ENCODE assay signal across 31 cellular contexts in the genomic region with DNA sequence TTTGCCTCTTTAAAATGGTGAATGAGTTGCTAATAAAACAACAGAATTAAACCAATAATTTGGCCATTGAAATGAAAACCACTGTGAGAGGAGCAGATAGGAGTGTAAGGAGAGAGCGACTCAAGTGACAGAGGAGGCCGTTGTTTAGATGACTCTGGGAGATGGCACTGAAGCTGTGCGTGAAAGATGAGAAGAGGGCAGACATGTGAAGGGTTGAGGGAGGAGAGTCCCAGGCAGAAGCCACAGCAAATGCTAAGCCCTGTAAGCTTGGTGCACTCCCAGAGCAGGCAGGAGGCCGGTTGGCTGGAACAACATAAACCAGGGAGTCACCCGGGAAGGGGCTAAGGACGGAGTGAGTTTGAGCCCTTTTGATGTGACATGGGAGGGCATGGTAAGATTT. TPM values are rescaled to one million over a fixed set of nuclear protein-coding genes. Genes with fewer than 3 reads are reported as not detected.
"Had no signal": no experiment of that assay in that cellular context is flagged by ENCODE, and none has a peak within 500 bp of the region (broad histone marks: within the 10 kb centered on the region; RNA-seq: fewer than 3 reads in every experiment).

No MANE protein-coding gene starts in this region.

- H3K4me3 ChIP-seq: esophagus muscularis mucosa, heart right ventricle, pancreas, skin epidermis, thyroid gland, upper lobe of right lung had no signal

- H3K27me3 ChIP-seq: pancreas, thyroid gland had no signal

- H3K4me1 ChIP-seq: esophagus muscularis mucosa, foreskin keratinocyte, heart right ventricle, pancreas, thyroid gland, upper lobe of right lung had no signal

- ATAC-seq: activated naive CD8-positive, alpha-beta T cell treated with anti-CD3 and anti-CD28 coated beads, Interleukin-2, amount 50 U/mL, for 24 hours; activated T-helper 17 cell treated with anti-CD3 and anti-CD28 coated beads, Interleukin-2, amount 50 U/mL, for 72 hours; foreskin keratinocyte; heart right ventricle; left ventricle myocardium superior; pancreas; sciatic nerve; SK-N-SH treated with all-trans-retinoic acid at 6 μM for 48 hours; stimulated activated naive CD8-positive, alpha-beta T cell treated with anti-CD3 and anti-CD28 coated beads, Interleukin-15, Interleukin-2, amounts not matched to agents 100 U/mL and 50 U/mL, for 24 hours; T-helper 17 cell; upper lobe of right lung had no signal

- H3K36me3 ChIP-seq: esophagus muscularis mucosa, heart right ventricle, pancreas, thyroid gland, upper lobe of right lung had no signal

- H3K9me3 ChIP-seq: esophagus muscularis mucosa, heart right ventricle, pancreas, thyroid gland, upper lobe of right lung had no signal

- H3K27ac ChIP-seq: esophagus muscularis mucosa, foreskin keratinocyte, heart right ventricle, pancreas, skin epidermis, thyroid gland, upper lobe of right lung had no signal

- DNase-seq: activated CD4-positive, alpha-beta memory T cell treated with anti-CD3 and anti-CD28 coated beads for 36 hours; activated CD4-positive, alpha-beta T cell treated with anti-CD3 and anti-CD28 coated beads, Interleukin-2, amount 10 ng/mL, durations not matched to agents 24 days and 14 days; activated CD4-positive, CD25-positive, alpha-beta regulatory T cell treated with anti-CD3 and anti-CD28 coated beads, Interleukin-2, amount 50 U/mL, for 72 hours; activated CD8-positive, alpha-beta memory T cell treated with anti-CD3 and anti-CD28 coated beads, Interleukin-2, amount 50 U/mL, for 4 hours; activated gamma-delta T cell treated with Interleukin-2 at 50 U/mL for 16 hours; activated naive CD8-positive, alpha-beta T cell treated with anti-CD3 and anti-CD28 coated beads, Interleukin-2, amount 50 U/mL, for 24 hours; activated T-cell treated with anti-CD3 and anti-CD28 coated beads, Interleukin-2, amount 50 U/mL, for 1 hour; foreskin keratinocyte; heart right ventricle; kidney glomerular epithelial cell; left ventricle myocardium superior; mammary epithelial cell; naive B cell; pancreas; stimulated activated CD4-positive, alpha-beta T cell treated with anti-CD3 and anti-CD28 coated beads, Interleukin-12 subunit alpha, Interleukin-12 subunit beta, amount 100 ng/mL, for 4 hours; stimulated activated CD4-positive, alpha-beta T cell treated with anti-CD3 and anti-CD28 coated beads, Interleukin-4, amount 100 ng/mL, for 1 hour; stimulated activated naive CD8-positive, alpha-beta T cell treated with anti-CD3 and anti-CD28 coated beads, Interleukin-15, Interleukin-2, amounts not matched to agents 100 U/mL and 50 U/mL, for 24 hours; T-helper 17 cell; thyroid gland; upper lobe of right lung had no signal

RNA-seq across cellular contexts. Expression of gene OPALIN, which starts 0.8 kb away (rescaled TPM):
- total RNA-seq: activated CD4-positive, alpha-beta memory T cell treated with anti-CD3 and anti-CD28 coated beads for 36 hours; activated CD4-positive, alpha-beta T cell treated with anti-CD3 and anti-CD28 coated beads, Interleukin-2, amount 10 ng/mL, durations not matched to agents 24 days and 14 days; activated CD8-positive, alpha-beta memory T cell treated with anti-CD3 and anti-CD28 coated beads for 36 hours; activated T-helper 17 cell treated with anti-CD3 and anti-CD28 coated beads, Interleukin-2, amount 50 U/mL, for 72 hours; bronchial epithelial cell; cerebellum; esophagus muscularis mucosa; foreskin keratinocyte; glomerular endothelial cell; heart right ventricle; left ventricle myocardium superior; mammary epithelial cell; mesothelial cell of epicardium; pancreas; pulmonary artery endothelial cell; sciatic nerve; T-helper 17 cell; thyroid gland; upper lobe of right lung had no signal

RNA-seq across cellular contexts. Expression of gene DNTT, which starts 55.4 kb away (rescaled TPM):
- total RNA-seq: activated CD4-positive, alpha-beta memory T cell treated with anti-CD3 and anti-CD28 coated beads for 36 hours; activated CD4-positive, alpha-beta T cell treated with anti-CD3 and anti-CD28 coated beads, Interleukin-2, amount 10 ng/mL, durations not matched to agents 24 days and 14 days; activated CD8-positive, alpha-beta memory T cell treated with anti-CD3 and anti-CD28 coated beads for 36 hours; activated T-helper 17 cell treated with anti-CD3 and anti-CD28 coated beads, Interleukin-2, amount 50 U/mL, for 72 hours; bronchial epithelial cell; cerebellum; esophagus muscularis mucosa; foreskin keratinocyte; glomerular endothelial cell; heart right ventricle; left ventricle myocardium superior; mammary epithelial cell; mesothelial cell of epicardium; pancreas; pulmonary artery endothelial cell; sciatic nerve; T-helper 17 cell; upper lobe of right lung had no signal
